ENCODE assay signal across 10 cellular contexts in the genomic region with DNA sequence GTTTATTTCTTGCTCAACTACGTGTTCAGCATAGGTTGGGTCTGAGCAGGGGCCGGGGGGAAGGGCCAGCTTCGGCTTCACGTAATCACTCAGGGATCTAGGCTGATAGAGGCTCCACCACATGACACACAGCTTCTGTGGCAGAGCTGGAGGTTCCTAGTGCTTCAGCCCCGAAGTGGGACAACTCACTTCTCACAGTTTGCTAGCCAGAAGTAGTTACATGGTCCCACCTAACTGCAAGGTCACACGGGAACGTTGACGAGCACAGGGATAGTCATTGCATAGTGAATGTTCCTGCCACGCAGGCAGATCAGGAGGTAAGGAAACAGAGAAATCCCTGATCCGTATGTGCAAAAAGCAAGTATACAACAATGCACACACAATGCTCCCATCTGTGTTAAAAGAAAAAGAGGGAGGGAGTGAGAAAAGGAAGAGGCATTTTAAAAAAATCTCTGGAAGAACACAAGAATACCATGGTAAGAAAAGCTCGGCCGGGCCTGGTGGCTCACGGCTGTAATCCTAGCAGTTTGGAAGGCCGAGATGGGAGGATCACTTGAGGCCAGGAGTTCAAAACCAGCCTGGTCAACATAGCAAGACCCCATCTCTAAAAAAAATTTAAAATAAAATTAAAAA. TPM values are rescaled to one million over a fixed set of nuclear protein-coding genes. Genes with fewer than 3 reads are reported as not detected.
DNase-seq lines count a peak whose midpoint lies in the region; ATAC-seq, FAIRE-seq and TF ChIP-seq lines count a peak whose summit lies in the region.
"Had no signal": no experiment of that assay in that cellular context is flagged by ENCODE, and none has a peak within 500 bp of the region (broad histone marks: within the 10 kb centered on the region; RNA-seq: fewer than 3 reads in every experiment).

No MANE protein-coding gene starts in this region.

- H3K4me1 ChIP-seq in upper lobe of right lung: peaks cover 64% of the 10 kb centered on the region
- no peaks in the 10 kb centered on the region for H3K4me1 ChIP-seq in effector memory CD4-positive, alpha-beta T cell (ENCODE audit: control insufficient read depth, insufficient read depth, low read length, poor library complexity, severe bottlenecking)

- no peak for FAIRE-seq in bronchial epithelial cell (lab: Jason Lieb, UNC)
- FAIRE-seq: frontal cortex had no signal

- intact Hi-C loops in upper lobe of right lung (cut with DNase I): no loop called here

- H3K9me3 ChIP-seq in upper lobe of right lung: no peaks in the 10 kb centered on the region
- H3K9me3 ChIP-seq in effector memory CD4-positive, alpha-beta T cell (ENCODE audit: control insufficient read depth, low read length): no peaks in the 10 kb centered on the region

- H3K4me3 Mint-ChIP-seq in activated naive CD8-positive, alpha-beta T cell: no peak overlapping the region
- H3K4me3 Mint-ChIP-seq in activated naive CD8-positive, alpha-beta T cell treated with anti-CD3 and anti-CD28 coated beads, Interleukin-2, amount 50 U/mL, for 24 hours: no peak overlapping the region

- H3K36me3 ChIP-seq in bronchial epithelial cell (ENCODE audit: control insufficient read depth, insufficient read depth, low read length) (peaks cover 1% of the 10 kb centered on the region), upper lobe of right lung (no peaks in the 10 kb centered on the region)
- H3K36me3 ChIP-seq in effector memory CD4-positive, alpha-beta T cell (ENCODE audit: control insufficient read depth, insufficient read depth, low read length): no peaks in the 10 kb centered on the region

- no peak for DNase-seq in activated naive CD8-positive, alpha-beta T cell treated with anti-CD3 and anti-CD28 coated beads, Interleukin-2, amount 50 U/mL, for 24 hours
- peak; percentile 58 for DNase-seq in bronchial epithelial cell (ENCODE audit: low read depth)
- DNase-seq in kidney tubule cell (ENCODE audit: low spot score): peak; percentile 17
- DNase-seq in upper lobe of right lung: peak; percentile 78
- no peak for DNase-seq in HCEC 1CT
- DNase-seq in NCI-H1417 treated with DMSO at 0.1 percent for 48 hours (lab: John Stamatoyannopoulos, UW): no peak
- no peak for DNase-seq in effector memory CD4-positive, alpha-beta T cell
- DNase-seq: NCI-H446 had no signal

- H3K27ac Mint-ChIP-seq in activated naive CD8-positive, alpha-beta T cell: peak overlapping the region; percentile 52
- no peak overlapping the region for H3K27ac Mint-ChIP-seq in activated naive CD8-positive, alpha-beta T cell treated with anti-CD3 and anti-CD28 coated beads, Interleukin-2, amount 50 U/mL, for 24 hours

- H3K4me1 Mint-ChIP-seq in activated naive CD8-positive, alpha-beta T cell (ENCODE audit: low read depth): peaks cover 51% of the 10 kb centered on the region
- peaks cover 24% of the 10 kb centered on the region for H3K4me1 Mint-ChIP-seq in activated naive CD8-positive, alpha-beta T cell treated with anti-CD3 and anti-CD28 coated beads, Interleukin-2, amount 50 U/mL, for 24 hours

- no peak for TF ChIP-seq CTCF in bronchial epithelial cell (IDR thresholded peaks at IDR 0.05; ENCODE audit: insufficient read depth, low read length, severe bottlenecking)
- TF ChIP-seq CTCF in upper lobe of right lung (IDR thresholded peaks at IDR 0.05): no peak

- peaks cover 5% of the 10 kb centered on the region for H3K36me3 Mint-ChIP-seq in activated naive CD8-positive, alpha-beta T cell
- H3K36me3 Mint-ChIP-seq in activated naive CD8-positive, alpha-beta T cell treated with anti-CD3 and anti-CD28 coated beads, Interleukin-2, amount 50 U/mL, for 24 hours (ENCODE audit: low read depth): peaks cover 2% of the 10 kb centered on the region

- no peaks in the 10 kb centered on the region for H3K27me3 Mint-ChIP-seq in activated naive CD8-positive, alpha-beta T cell
- H3K27me3 Mint-ChIP-seq in activated naive CD8-positive, alpha-beta T cell treated with anti-CD3 and anti-CD28 coated beads, Interleukin-2, amount 50 U/mL, for 24 hours: no peaks in the 10 kb centered on the region

- ATAC-seq in activated naive CD8-positive, alpha-beta T cell treated with anti-CD3 and anti-CD28 coated beads, Interleukin-2, amount 50 U/mL, for 24 hours: no peak
- peak; percentile 83 for ATAC-seq in upper lobe of right lung

- peak overlapping the region; percentile 67 for H3K27ac ChIP-seq in upper lobe of right lung
- H3K27ac ChIP-seq in effector memory CD4-positive, alpha-beta T cell (ENCODE audit: insufficient read depth, low read length, poor library complexity, severe bottlenecking): no peak overlapping the region

- H3K27me3 ChIP-seq in bronchial epithelial cell (ENCODE audit: control insufficient read depth, insufficient read depth, low read length): no peaks in the 10 kb centered on the region
- no peaks in the 10 kb centered on the region for H3K27me3 ChIP-seq in upper lobe of right lung
- H3K27me3 ChIP-seq in effector memory CD4-positive, alpha-beta T cell (replicated peaks; ENCODE audit: control insufficient read depth, insufficient read depth, low read length, poor library complexity, severe bottlenecking): no peaks in the 10 kb centered on the region

- no peaks in the 10 kb centered on the region for H3K9me3 Mint-ChIP-seq in activated naive CD8-positive, alpha-beta T cell (ENCODE audit: low read depth)
- no peaks in the 10 kb centered on the region for H3K9me3 Mint-ChIP-seq in activated naive CD8-positive, alpha-beta T cell treated with anti-CD3 and anti-CD28 coated beads, Interleukin-2, amount 50 U/mL, for 24 hours

- H3K4me3 ChIP-seq in bronchial epithelial cell (ENCODE audit: low read depth, low read length): no peak overlapping the region
- H3K4me3 ChIP-seq in upper lobe of right lung: no peak overlapping the region
- no peak overlapping the region for H3K4me3 ChIP-seq in effector memory CD4-positive, alpha-beta T cell (ENCODE audit: insufficient read depth, low read depth, low read length, poor library complexity, severe bottlenecking)

RNA-seq across cellular contexts. Expression of gene SMURF1, which starts 16.9 kb away (rescaled TPM):
- total RNA-seq in bronchial epithelial cell (36.5 and 42.4 TPM in 2 replicates), upper lobe of right lung (35.0 TPM)

Comparison
In these comparisons a context has a peak if more than half of its experiments do, and no peak if none do; other contexts are left out.
1. DNase-seq: peak in bronchial epithelial cell (single experiment), kidney tubule cell (single experiment) and upper lobe of right lung (single experiment); none in activated naive CD8-positive, alpha-beta T cell treated with anti-CD3 and anti-CD28 coated beads, Interleukin-2, amount 50 U/mL, for 24 hours (single experiment), HCEC 1CT (single experiment), NCI-H1417 treated with DMSO at 0.1 percent for 48 hours (single experiment) and effector memory CD4-positive, alpha-beta T cell (0 of 3).